ENCODE assay signal across 19 cellular contexts in genomic region chr1:205916541-205916940, GRCh38. TPM values are rescaled to one million over a fixed set of nuclear protein-coding genes. Genes with fewer than 3 reads are reported as not detected.
DNase-seq lines count a peak whose midpoint lies in the region; TF ChIP-seq lines count a peak whose summit lies in the region.
"Had no signal": no experiment of that assay in that cellular context is flagged by ENCODE, and none has a peak within 500 bp of the region (broad histone marks: within the 10 kb centered on the region; RNA-seq: fewer than 3 reads in every experiment).

No MANE protein-coding gene starts in this region.

- H4K20me1 ChIP-seq in BLaER1 = no peaks in the 10 kb centered on the region

- H3K27me3 ChIP-seq in BLaER1 = no peaks in the 10 kb centered on the region
- no peaks in the 10 kb centered on the region for H3K27me3 ChIP-seq in brain microvascular endothelial cell (replicated peaks)
- peaks cover 0 to 30% (median 0%) of the 10 kb centered on the region in 4 donors for H3K27me3 ChIP-seq in esophagus squamous epithelium
- H3K27me3 ChIP-seq: testis had no signal

- H3K27ac Mint-ChIP-seq in activated CD4-positive, alpha-beta memory T cell treated with anti-CD3 and anti-CD28 coated beads for 36 hours = no peak overlapping the region
- H3K27ac Mint-ChIP-seq: activated naive CD8-positive, alpha-beta T cell; activated T-cell treated with anti-CD3 and anti-CD28 coated beads, Interleukin-2, amount 50 U/mL, for 72 hours; IgD-negative memory B cell had no signal

- DNase-seq in HCEC 1CT (peak; percentile 32), brain microvascular endothelial cell (peak; percentile 69), myocyte (ENCODE audit: low read depth) (peak; percentile 86), OCI-M2 (lab: John Stamatoyannopoulos, UW; ENCODE audit: unreplicated experiment) (no peak), esophagus squamous epithelium (lab: John Stamatoyannopoulos, UW) (no peak)
- no peak for DNase-seq in activated CD4-positive, alpha-beta memory T cell treated with anti-CD3 and anti-CD28 coated beads for 36 hours
- no peak for DNase-seq in stimulated activated CD4-positive, alpha-beta T cell treated with anti-CD3 and anti-CD28 coated beads, Interleukin-2, amount 100 ng/mL, for 24 hours
- DNase-seq: activated T-cell treated with anti-CD3 and anti-CD28 coated beads, Interleukin-2, amount 50 U/mL, for 72 hours; Calu3; caudate nucleus; effector CD8-positive, alpha-beta T cell; NCI-H1436; small intestine; testis had no signal

- H3K4me1 Mint-ChIP-seq in activated CD4-positive, alpha-beta memory T cell treated with anti-CD3 and anti-CD28 coated beads for 36 hours (ENCODE audit: low read depth) = no peaks in the 10 kb centered on the region

- intact Hi-C loops in activated CD4-positive, alpha-beta memory T cell treated with anti-CD3 and anti-CD28 coated beads for 36 hours (cut with micrococcal nuclease) = no loop called here
- intact Hi-C loops in esophagus squamous epithelium (cut with DNase I) = loop anchor here (5.0 to 10.0 kb wide), 2 partner anchors 122 to 191 kb away; no protein-coding TSS in a partner anchor

- WGBS in esophagus squamous epithelium, 2 donors = 58 to 64% methylated on average over 7 of the region's 7 CpGs

- H3K9me3 ChIP-seq in BLaER1 (no peaks in the 10 kb centered on the region), esophagus squamous epithelium (no peaks in the 10 kb centered on the region)
- H3K9me3 ChIP-seq: testis had no signal

- H3K27me3 Mint-ChIP-seq in activated CD4-positive, alpha-beta memory T cell treated with anti-CD3 and anti-CD28 coated beads for 36 hours = no peaks in the 10 kb centered on the region

- TF ChIP-seq POLR2A in esophagus squamous epithelium (IDR thresholded peaks at IDR 0.05) = no peak

- no peak for TF ChIP-seq CTCF in brain microvascular endothelial cell (IDR thresholded peaks at IDR 0.05; ENCODE audit: low read depth, low read length, missing control alignments)
- TF ChIP-seq CTCF in esophagus squamous epithelium (IDR thresholded peaks at IDR 0.05) = no peak

- H3K4me1 ChIP-seq in BLaER1 (peaks cover 74% of the 10 kb centered on the region), esophagus squamous epithelium (peaks cover 0 to 30% (median 0%) of the 10 kb centered on the region in 3 donors)

- H3K36me3 ChIP-seq in BLaER1 (no peaks in the 10 kb centered on the region), brain microvascular endothelial cell (replicated peaks) (no peaks in the 10 kb centered on the region), esophagus squamous epithelium (no peaks in the 10 kb centered on the region)

- H3K36me3 Mint-ChIP-seq in activated CD4-positive, alpha-beta memory T cell treated with anti-CD3 and anti-CD28 coated beads for 36 hours = no peaks in the 10 kb centered on the region
- H3K36me3 Mint-ChIP-seq: activated naive CD8-positive, alpha-beta T cell; IgD-negative memory B cell had no signal

- H3K4me3 ChIP-seq in BLaER1 (no peak overlapping the region), brain microvascular endothelial cell (ENCODE audit: low read depth, low read length) (no peak overlapping the region), esophagus squamous epithelium (no peak overlapping the region)
- H3K4me3 ChIP-seq: testis had no signal

- POLR2A ChIA-PET in activated CD4-positive, alpha-beta memory T cell treated with anti-CD3 and anti-CD28 coated beads for 36 hours (lab: Charles Lee) = interaction anchor here (1.1 kb wide), 1 partner anchor 60 kb away, joined by 3 read pairs; no protein-coding TSS in a partner anchor

- H3K27ac ChIP-seq in BLaER1 (no peak overlapping the region), brain microvascular endothelial cell (no peak overlapping the region), esophagus squamous epithelium (no peak overlapping the region)
- H3K27ac ChIP-seq: testis had no signal

- in situ Hi-C loops in brain microvascular endothelial cell (cut with HindIII; ENCODE audit: low pct_ligation_motif_present, low sequenced_read_pairs) = loop anchor here (25.0 kb wide), 1 partner anchor 196 kb away; the partner anchor contains the start of gene AVPR1B

- no peaks in the 10 kb centered on the region for H3K9me3 Mint-ChIP-seq in activated CD4-positive, alpha-beta memory T cell treated with anti-CD3 and anti-CD28 coated beads for 36 hours
- H3K9me3 Mint-ChIP-seq: activated T-cell treated with anti-CD3 and anti-CD28 coated beads, Interleukin-2, amount 50 U/mL, for 72 hours; IgD-negative memory B cell had no signal

- peak overlapping the region; percentile 52 for H3K4me2 ChIP-seq in BLaER1

- no peak overlapping the region for H3K4me3 Mint-ChIP-seq in activated CD4-positive, alpha-beta memory T cell treated with anti-CD3 and anti-CD28 coated beads for 36 hours
- H3K4me3 Mint-ChIP-seq: activated naive CD8-positive, alpha-beta T cell; activated T-cell treated with anti-CD3 and anti-CD28 coated beads, Interleukin-2, amount 50 U/mL, for 72 hours; IgD-negative memory B cell had no signal

- no peak overlapping the region for H3K9ac ChIP-seq in BLaER1

- CTCF ChIA-PET in activated CD4-positive, alpha-beta memory T cell treated with anti-CD3 and anti-CD28 coated beads for 36 hours (lab: Charles Lee) = interaction anchor here (1.0 to 11.7 kb wide), 8 partner anchors 9 to 205 kb away, joined by 3 to 248 read pairs (median 16); partner anchors contain the start of gene PM20D1

RNA-seq across cellular contexts. Expression of gene SLC26A9, which starts 26.7 kb away (rescaled TPM):
- 0.16 TPM in 1 of 2 replicates, not detected in the other for total RNA-seq in myocyte
- 0.03 TPM for polyA plus RNA-seq in myocyte (2012)
- total RNA-seq in activated CD4-positive, alpha-beta memory T cell treated with anti-CD3 and anti-CD28 coated beads for 36 hours = not detected
- total RNA-seq in esophagus squamous epithelium = 10 to 100 TPM in 1 of 4 donors, under 1 TPM in 3; 0.19 to 22.8 (median 0.38) TPM
- total RNA-seq: activated T-cell treated with anti-CD3 and anti-CD28 coated beads, Interleukin-2, amount 50 U/mL, for 72 hours; fibroblast of lung; H4 had no signal
- polyA plus RNA-seq: fibroblast of lung, IgD-negative memory B cell had no signal

Comparison
In these comparisons a context has a peak if more than half of its experiments do, and no peak if none do; other contexts are left out.
1. DNase-seq: peak in HCEC 1CT (single experiment), brain microvascular endothelial cell (single experiment) and myocyte (single experiment); none in OCI-M2 (single experiment), activated CD4-positive, alpha-beta memory T cell treated with anti-CD3 and anti-CD28 coated beads for 36 hours (single experiment), stimulated activated CD4-positive, alpha-beta T cell treated with anti-CD3 and anti-CD28 coated beads, Interleukin-2, amount 100 ng/mL, for 24 hours (0 of 2) and esophagus squamous epithelium (single experiment).